Comparison of ENCODE assay signal across 8 cellular contexts in genomic region chr2:37671013-37671815, GRCh38. TPM values are rescaled to one million over a fixed set of nuclear protein-coding genes. Genes with fewer than 3 reads are reported as not detected.
DNase-seq lines count a peak whose midpoint lies in the region; FAIRE-seq and TF ChIP-seq lines count a peak whose summit lies in the region.

CDC42EP3 (minus strand) TSS chr2:37671642; CDS start chr2:37646587, 25,055 bp downstream.

- peak within 1 kb of the TSS; percentile 95 for H3K27ac ChIP-seq in VCaP
- peak within 1 kb of the TSS; percentile 65 for H3K27ac ChIP-seq in mammary epithelial cell (ENCODE audit: insufficient read depth, low read depth, low read length)
- H3K27ac ChIP-seq in kidney (ENCODE audit: low read depth in 2 of 2, low read length in 2 of 2) = peak within 1 kb of the TSS; percentile 87 to 92

- peak within 1 kb of the TSS; percentile 96 for H3K4me2 ChIP-seq in mammary epithelial cell (ENCODE audit: insufficient read depth, low read depth, low read length)

- CTCF ChIA-PET in mammary epithelial cell (lab: Charles Lee; ENCODE audit: low non-redundant PET) = interaction anchor here (0.5 kb wide), 1 partner anchor 256 kb away, joined by 6 read pairs; no protein-coding TSS in a partner anchor

- no TSS peak for BruUV-seq in mammary epithelial cell (replicated peaks; lab: Mats Ljungman, UMichigan)

- DNase-seq in HCEC 1CT (peak; percentile 61), NCI-H1048 (lab: John Stamatoyannopoulos, UW) (peak; percentile 10), mammary epithelial cell (peak; percentile 74), kidney (peak; percentile 91), superior temporal gyrus (ENCODE audit: extremely low spot score) (no peak)
- DNase-seq in stimulated activated CD4-positive, alpha-beta T cell treated with anti-CD3 and anti-CD28 coated beads, Interleukin-1b, Interleukin-23, amount 100 ng/mL, for 4 hours (ENCODE audit: low read depth in 2 of 2) = peak; percentile 64 to 74

- in situ Hi-C loops in mammary epithelial cell (cut with MboI; ENCODE audit: low sequenced_read_pairs in 2 of 2) = no loop called here

- H3K9me3 ChIP-seq in mammary epithelial cell (replicated peaks; ENCODE audit: insufficient read depth, low read length) (no peaks in the 10 kb centered on the region), kidney (ENCODE audit: control insufficient read depth in 1 of 2, low read length in 2 of 2) (no peaks in the 10 kb centered on the region)

- intact Hi-C loops in mammary epithelial cell (cut with micrococcal nuclease) = loop anchor here (1.0 to 2.0 kb wide), 4 partner anchors 84 to 206 kb away; no protein-coding TSS in a partner anchor
- intact Hi-C loops in kidney (cut with DNase I) = no loop called here

- peaks cover 53% of the 10 kb centered on the region for H3K79me2 ChIP-seq in mammary epithelial cell (ENCODE audit: insufficient read depth, low read length)

- WGBS in mammary epithelial cell (ENCODE audit: low coverage, missing lambda C conversion rate) = 5% methylated on average over 27 of the region's 90 CpGs

- no peaks in the 10 kb centered on the region for H3K27me3 ChIP-seq in mammary epithelial cell (ENCODE audit: insufficient read depth, low read length)

- FAIRE-seq in kidney (lab: Jason Lieb, UNC) = no peak

- peak; percentile 91 for TF ChIP-seq POLR2A in GM10847 (IDR thresholded peaks at IDR 0.05; ENCODE audit: extremely low read depth, insufficient read length)

- H3K4me3 ChIP-seq in mammary epithelial cell (replicated peaks in 1 of 3; ENCODE audit: insufficient read depth in 1 of 3, low read depth in 2 of 3, low read length in 3 of 3) = peak within 1 kb of the TSS; percentile 88 to 96 (median 93)
- H3K4me3 ChIP-seq in kidney (ENCODE audit: low read length in 2 of 2) = peak within 1 kb of the TSS; percentile 72 to 83

- H3K36me3 ChIP-seq in mammary epithelial cell (ENCODE audit: insufficient read depth, low read length) (peaks cover 17% of the 10 kb centered on the region), kidney (ENCODE audit: control insufficient read depth in 1 of 2, insufficient read depth in 2 of 2, low read length in 2 of 2) (no peaks in the 10 kb centered on the region)

- H3K4me1 ChIP-seq in mammary epithelial cell (ENCODE audit: insufficient read depth, low read length) (peaks cover 41% of the 10 kb centered on the region), kidney (ENCODE audit: control insufficient read depth in 1 of 2, insufficient read depth in 1 of 2, low read depth in 1 of 2, low read length in 2 of 2) (peaks cover 0 to 4% of the 10 kb centered on the region in 2 donors)

- H2AFZ ChIP-seq in mammary epithelial cell (ENCODE audit: low read depth, low read length) = peak within 1 kb of the TSS; percentile 97

- no peak for TF ChIP-seq CTCF in VCaP (conservative IDR thresholded peaks at IDR 0.05)
- no peak for TF ChIP-seq CTCF in mammary epithelial cell (conservative IDR thresholded peaks at IDR 0.05 in 1 of 2, IDR thresholded peaks at IDR 0.05 in 1 of 2; ENCODE audit: extremely low read depth in 1 of 2, insufficient read depth in 1 of 2, low read depth in 1 of 2, low read length in 2 of 2)
- TF ChIP-seq CTCF in kidney (IDR thresholded peaks at IDR 0.05; ENCODE audit: borderline replicate concordance, extremely low read depth, insufficient read depth) = no peak

- H3K9ac ChIP-seq in mammary epithelial cell (ENCODE audit: insufficient read depth, low read length) (peak within 1 kb of the TSS; percentile 76), kidney (ENCODE audit: low read length in 2 of 2) (peak within 1 kb of the TSS; percentile 77 to 85)

- dilution Hi-C loops in mammary epithelial cell (cut with HindIII; ENCODE audit: low sequenced_read_pairs) = no loop called here

- H4K20me1 ChIP-seq in mammary epithelial cell (ENCODE audit: insufficient read depth, low read length) = peaks cover 8% of the 10 kb centered on the region

RNA-seq across cellular contexts. Expression of gene CDC42EP3, which starts in this region (rescaled TPM):
- total RNA-seq in mammary epithelial cell = 100 to 1,000 TPM in 1 of 2 donors, 10 to 100 TPM in 1; 96.7 to 276 TPM
- polyA plus RNA-seq in mammary epithelial cell = 84.4 TPM
- 192 TPM for polyA minus RNA-seq in mammary epithelial cell
- 34.1 TPM for total RNA-seq in kidney
- polyA plus RNA-seq in kidney (ENCODE audit: insufficient read depth, low read depth, low replicate concordance) = 21.3 TPM
